Comparison of ENCODE assay signal across 9 cellular contexts in the genomic region with DNA sequence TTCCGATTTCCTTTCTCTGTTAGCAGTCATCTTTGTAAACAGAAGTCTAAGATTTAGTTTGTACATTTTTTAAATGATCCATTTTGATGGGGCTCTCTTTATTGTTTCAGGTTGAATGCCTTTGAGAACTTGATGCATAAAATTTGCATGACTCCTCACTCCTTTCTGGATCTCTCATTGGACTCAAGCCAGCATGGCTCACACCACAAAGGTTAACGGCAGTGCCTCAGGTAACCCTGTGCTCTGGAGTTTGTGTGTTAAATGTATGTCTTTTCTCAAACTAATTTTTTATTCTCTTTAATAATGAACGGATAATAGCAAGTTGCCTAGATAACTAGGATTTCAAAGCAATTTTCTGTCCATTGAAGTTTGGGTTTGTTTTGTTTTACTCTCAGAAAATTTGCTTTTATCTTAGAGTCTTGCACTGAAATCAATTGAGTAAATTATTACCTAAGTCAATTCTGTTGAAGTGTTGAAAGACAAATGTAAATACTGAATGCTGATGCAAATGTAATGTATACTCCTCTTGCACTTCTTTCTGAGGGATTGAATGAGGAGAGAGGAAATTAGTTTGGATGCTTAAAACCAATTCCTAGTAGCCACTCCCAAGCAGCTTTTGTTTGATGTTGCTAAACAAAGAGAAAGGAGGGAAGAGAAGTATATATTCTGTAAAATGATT.
A peak's percentile ranks its signal among the peaks of the same experiment; 100 is the strongest.
DNase-seq lines count a peak whose midpoint lies in the region; ATAC-seq and TF ChIP-seq lines count a peak whose summit lies in the region.
"Had no signal": no experiment of that assay in that cellular context is flagged by ENCODE, and none has a peak within 500 bp of the region (broad histone marks: within the 10 kb centered on the region; RNA-seq: fewer than 3 reads in every experiment).

No MANE protein-coding gene starts in this region.

- DNase-seq in activated CD8-positive, alpha-beta memory T cell treated with anti-CD3 and anti-CD28 coated beads, Interleukin-2, amount 10 ng/mL, durations not matched to agents 7 days and 5 days: no peak
- DNase-seq in activated CD8-positive, alpha-beta memory T cell treated with anti-CD3 and anti-CD28 coated beads, Interleukin-2, amount 50 U/mL, for 4 hours: no peak
- no peak for DNase-seq in activated T-helper 2 cell treated with anti-CD3 and anti-CD28 coated beads, Interferon-gamma antibody, Interleukin-2, Interleukin-4, amounts not matched to agents 10 μg/mL and 5 μg/mL and 100 μg/mL, durations not matched to agents 14 hours and 24 hours and 36 hours (ENCODE audit: low spot score)
- DNase-seq in left lung (no peak), tibial nerve (ENCODE audit: low spot score in 2 of 2) (no peak), NCI-H1694 (lab: John Stamatoyannopoulos, UW) (no peak)
- DNase-seq in stimulated activated CD4-positive, alpha-beta T cell treated with anti-CD3 and anti-CD28 coated beads, Interleukin-4, amount 100 ng/mL, for 1 hour: no peak
- DNase-seq in stimulated activated CD4-positive, alpha-beta T cell treated with anti-CD3 and anti-CD28 coated beads, Interleukin-2, amount 100 ng/mL, for 24 hours: no peak

- H3K4me1 ChIP-seq in left lung: peaks cover 0 to 11% of the 10 kb centered on the region in 2 donors
- H3K4me1 ChIP-seq in tibial nerve: peaks cover 0 to 34% (median 5%) of the 10 kb centered on the region in 4 donors

- no peak overlapping the region for H3K27ac Mint-ChIP-seq in activated CD8-positive, alpha-beta memory T cell treated with anti-CD3 and anti-CD28 coated beads, Interleukin-2, amount 10 ng/mL, durations not matched to agents 7 days and 5 days
- no peak overlapping the region for H3K27ac Mint-ChIP-seq in activated T-helper 2 cell treated with anti-CD3 and anti-CD28 coated beads, Interferon-gamma antibody, Interleukin-2, Interleukin-4, amounts not matched to agents 10 μg/mL and 5 μg/mL and 100 μg/mL, durations not matched to agents 14 hours and 24 hours and 36 hours

- TF ChIP-seq CTCF in left lung (IDR thresholded peaks at IDR 0.05): no peak
- no peak for TF ChIP-seq CTCF in tibial nerve (IDR thresholded peaks at IDR 0.05)

- H3K4me3 Mint-ChIP-seq in activated CD8-positive, alpha-beta memory T cell treated with anti-CD3 and anti-CD28 coated beads, Interleukin-2, amount 10 ng/mL, durations not matched to agents 7 days and 5 days: peak overlapping the region; percentile 61
- H3K4me3 Mint-ChIP-seq in activated T-helper 2 cell treated with anti-CD3 and anti-CD28 coated beads, Interferon-gamma antibody, Interleukin-2, Interleukin-4, amounts not matched to agents 10 μg/mL and 5 μg/mL and 100 μg/mL, durations not matched to agents 14 hours and 24 hours and 36 hours (ENCODE audit: low read depth): peak overlapping the region; percentile 3
- H3K4me3 Mint-ChIP-seq: neural crest cell had no signal

- no peak for TF ChIP-seq EP300 in tibial nerve (IDR thresholded peaks at IDR 0.05)

- intact Hi-C loops in activated T-helper 2 cell treated with anti-CD3 and anti-CD28 coated beads, Interferon-gamma antibody, Interleukin-2, Interleukin-4, amounts not matched to agents 10 μg/mL and 5 μg/mL and 100 μg/mL, durations not matched to agents 14 hours and 24 hours and 36 hours (cut with micrococcal nuclease): no loop called here
- intact Hi-C loops in left lung (cut with DNase I): no loop called here

- H3K9me3 Mint-ChIP-seq in activated CD8-positive, alpha-beta memory T cell treated with anti-CD3 and anti-CD28 coated beads, Interleukin-2, amount 10 ng/mL, durations not matched to agents 7 days and 5 days (ENCODE audit: low read depth): peaks cover 2% of the 10 kb centered on the region
- no peaks in the 10 kb centered on the region for H3K9me3 Mint-ChIP-seq in activated T-helper 2 cell treated with anti-CD3 and anti-CD28 coated beads, Interferon-gamma antibody, Interleukin-2, Interleukin-4, amounts not matched to agents 10 μg/mL and 5 μg/mL and 100 μg/mL, durations not matched to agents 14 hours and 24 hours and 36 hours
- H3K9me3 Mint-ChIP-seq: neural crest cell had no signal

- H3K27me3 ChIP-seq in left lung: no peaks in the 10 kb centered on the region
- H3K27me3 ChIP-seq in tibial nerve: no peaks in the 10 kb centered on the region

- H3K36me3 ChIP-seq in left lung (no peaks in the 10 kb centered on the region), tibial nerve (no peaks in the 10 kb centered on the region)

- H3K9me3 ChIP-seq in left lung (no peaks in the 10 kb centered on the region), tibial nerve (no peaks in the 10 kb centered on the region)

- 80 to 82% methylated on average over 3 of the region's 3 CpGs for WGBS in tibial nerve, 2 donors

- peaks cover 16% of the 10 kb centered on the region for H3K27me3 Mint-ChIP-seq in activated CD8-positive, alpha-beta memory T cell treated with anti-CD3 and anti-CD28 coated beads, Interleukin-2, amount 10 ng/mL, durations not matched to agents 7 days and 5 days
- peaks cover 4% of the 10 kb centered on the region for H3K27me3 Mint-ChIP-seq in activated T-helper 2 cell treated with anti-CD3 and anti-CD28 coated beads, Interferon-gamma antibody, Interleukin-2, Interleukin-4, amounts not matched to agents 10 μg/mL and 5 μg/mL and 100 μg/mL, durations not matched to agents 14 hours and 24 hours and 36 hours (ENCODE audit: low read depth)

- TF ChIP-seq POLR2A in tibial nerve (IDR thresholded peaks at IDR 0.05): no peak

- CTCF ChIA-PET in activated CD8-positive, alpha-beta memory T cell treated with anti-CD3 and anti-CD28 coated beads, Interleukin-2, amount 10 ng/mL, durations not matched to agents 7 days and 5 days (lab: Charles Lee): interaction anchor here (1.1 to 1.2 kb wide), 2 partner anchors 27 to 80 kb away, joined by 4 to 5 read pairs; no protein-coding TSS in a partner anchor

- peak overlapping the region; percentile 12 to 27 for H3K4me3 ChIP-seq in left lung
- peak overlapping the region; percentile 11 to 46 (median 18) for H3K4me3 ChIP-seq in tibial nerve

- ATAC-seq in activated CD8-positive, alpha-beta memory T cell treated with anti-CD3 and anti-CD28 coated beads, Interleukin-2, amount 10 ng/mL, durations not matched to agents 7 days and 5 days: no peak
- peak; percentile 28 for ATAC-seq in left lung

- no peaks in the 10 kb centered on the region for H3K36me3 Mint-ChIP-seq in activated CD8-positive, alpha-beta memory T cell treated with anti-CD3 and anti-CD28 coated beads, Interleukin-2, amount 10 ng/mL, durations not matched to agents 7 days and 5 days
- no peaks in the 10 kb centered on the region for H3K36me3 Mint-ChIP-seq in activated T-helper 2 cell treated with anti-CD3 and anti-CD28 coated beads, Interferon-gamma antibody, Interleukin-2, Interleukin-4, amounts not matched to agents 10 μg/mL and 5 μg/mL and 100 μg/mL, durations not matched to agents 14 hours and 24 hours and 36 hours (ENCODE audit: low read depth)

- H3K4me1 Mint-ChIP-seq in activated CD8-positive, alpha-beta memory T cell treated with anti-CD3 and anti-CD28 coated beads, Interleukin-2, amount 10 ng/mL, durations not matched to agents 7 days and 5 days: peaks cover 22% of the 10 kb centered on the region
- peaks cover 15% of the 10 kb centered on the region for H3K4me1 Mint-ChIP-seq in activated T-helper 2 cell treated with anti-CD3 and anti-CD28 coated beads, Interferon-gamma antibody, Interleukin-2, Interleukin-4, amounts not matched to agents 10 μg/mL and 5 μg/mL and 100 μg/mL, durations not matched to agents 14 hours and 24 hours and 36 hours (ENCODE audit: low read depth)

- H3K27ac ChIP-seq in left lung: peak overlapping the region; percentile 24 to 73
- H3K27ac ChIP-seq in tibial nerve: peak overlapping the region in 3 of 4 donors; percentile 42 to 75 (median 63)
